2 cellular contexts compared by ENCODE assay signal in the genomic region with DNA sequence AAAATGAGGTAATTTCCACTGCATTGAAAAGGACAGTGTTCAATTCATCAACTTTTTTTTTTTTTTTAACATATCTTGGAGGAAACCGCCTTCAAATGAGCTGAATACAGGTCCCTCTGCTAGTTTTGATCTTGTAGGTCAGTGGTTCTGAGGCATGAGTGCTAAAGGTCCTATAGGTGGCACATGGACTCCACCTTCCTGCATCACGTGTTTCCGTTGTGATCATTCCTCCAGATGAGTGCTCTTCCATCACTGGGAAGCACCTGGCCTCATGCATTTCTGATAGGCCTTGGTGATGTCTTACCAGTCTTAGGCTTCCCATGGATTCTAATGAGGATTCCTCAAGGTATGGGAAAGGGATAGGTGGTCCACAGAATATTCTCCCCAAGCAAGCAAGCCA.
A peak's percentile ranks its signal among the peaks of the same experiment; 100 is the strongest.
TF ChIP-seq lines count a peak whose summit lies in the region.

No MANE protein-coding gene starts in this region.

TF ChIP-seq in HepG2, 621 proteins besides CTCF, POLR2A, EP300 and RAD21:
- TF ChIP-seq ZNF263 (CRISPR knock-in tag; IDR thresholded peaks at IDR 0.05) (peak; percentile 75), ZFP82 (CRISPR knock-in tag; IDR thresholded peaks at IDR 0.05; ENCODE audit: borderline replicate concordance) (no peak)

TF ChIP-seq in H1, 55 proteins besides CTCF, POLR2A, EP300 and RAD21:
- no peak for TF ChIP-seq POLR2AphosphoS5 (IDR thresholded peaks at IDR 0.05; ENCODE audit: low read depth, low read length)
- TF ChIP-seq SRF (IDR thresholded peaks at IDR 0.05; ENCODE audit: low read depth, low read length) = no peak
- no peak for TF ChIP-seq FOSL1 (IDR thresholded peaks at IDR 0.05; ENCODE audit: insufficient read depth, low read depth, low read length)
- TF ChIP-seq RXRA (IDR thresholded peaks at IDR 0.05; ENCODE audit: insufficient read depth, low read depth, low read length) = no peak
- no peak for TF ChIP-seq SP4 (IDR thresholded peaks at IDR 0.05; ENCODE audit: low read length)
